9 cellular contexts compared by ENCODE assay signal in the genomic region with DNA sequence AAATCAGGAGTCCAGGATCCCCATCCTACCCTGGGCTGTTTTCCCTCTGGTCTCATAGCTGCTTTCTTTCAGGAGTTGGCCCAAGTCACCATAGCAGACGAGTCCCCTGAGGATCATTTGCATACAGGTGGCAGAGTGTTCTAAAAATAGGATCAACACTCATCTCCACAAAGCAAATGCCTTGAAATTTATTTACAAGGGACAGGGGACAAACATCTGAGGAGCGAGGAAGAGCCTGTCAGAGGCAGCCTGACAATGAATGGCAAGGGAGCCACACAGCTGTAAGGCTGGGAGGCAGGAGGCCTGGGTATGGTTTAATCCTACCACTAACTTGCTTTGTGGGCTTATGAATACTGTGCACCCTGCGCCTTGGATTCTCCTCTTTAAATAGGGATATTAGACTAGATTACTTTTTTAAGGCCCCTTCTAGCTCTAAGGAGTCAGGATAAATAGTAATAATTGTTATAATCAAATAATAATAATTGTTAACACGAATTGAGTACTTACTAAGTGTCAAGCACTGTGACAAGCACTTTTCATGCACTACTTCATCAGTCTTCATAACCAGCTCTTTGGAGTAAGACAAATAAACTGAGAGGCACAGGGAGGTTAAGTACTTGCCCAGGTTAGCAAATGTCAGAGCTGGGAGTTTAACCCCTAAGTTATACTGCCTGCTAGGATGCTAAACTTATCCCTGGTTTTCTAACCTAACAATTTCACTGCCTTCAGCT. TPM values are rescaled to one million over a fixed set of nuclear protein-coding genes. Genes with fewer than 3 reads are reported as not detected.
DNase-seq lines count a peak whose midpoint lies in the region; ATAC-seq and TF ChIP-seq lines count a peak whose summit lies in the region.
"Had no signal": no experiment of that assay in that cellular context is flagged by ENCODE, and none has a peak within 500 bp of the region (broad histone marks: within the 10 kb centered on the region; RNA-seq: fewer than 3 reads in every experiment).

No MANE protein-coding gene starts in this region.

- ATAC-seq in GM21423 (IDR thresholded peaks at IDR 0.05; ENCODE audit: unreplicated experiment) (peak; percentile 57), HG03095 (IDR thresholded peaks at IDR 0.05; ENCODE audit: unreplicated experiment) (no peak)

- intact Hi-C loops in prostate gland (cut with DNase I) = no loop called here

- no peak for TF ChIP-seq POLR2A in prostate gland (IDR thresholded peaks at IDR 0.05)

- H3K27ac ChIP-seq in prostate gland = peak overlapping the region; percentile 68 to 81
- H3K27ac ChIP-seq: testis had no signal

- peaks cover 8% of the 10 kb centered on the region for H3K4me1 ChIP-seq in prostate gland (replicated peaks)
- H3K4me1 ChIP-seq: testis had no signal

- no peaks in the 10 kb centered on the region for H3K36me3 ChIP-seq in prostate gland
- H3K36me3 ChIP-seq: MG63 had no signal

- no peaks in the 10 kb centered on the region for H3K9me3 ChIP-seq in prostate gland
- H3K9me3 ChIP-seq: MG63, testis had no signal

- no peak for TF ChIP-seq CTCF in prostate gland (IDR thresholded peaks at IDR 0.05)

- H3K27me3 ChIP-seq in prostate gland (replicated peaks; ENCODE audit: insufficient read depth) = no peaks in the 10 kb centered on the region
- H3K27me3 ChIP-seq: MG63, testis had no signal

- DNase-seq in NCI-H1092 (lab: John Stamatoyannopoulos, UW) = peak; percentile 77
- peak; percentile 93 for DNase-seq in NCI-H748 treated with DMSO at 0.1 percent for 48 hours (lab: John Stamatoyannopoulos, UW)
- peak; percentile 14 for DNase-seq in prostate gland (ENCODE audit: low spot score)
- DNase-seq in nucleus accumbens (lab: John Stamatoyannopoulos, UW) = no peak
- no peak for DNase-seq in activated CD4-positive, alpha-beta T cell treated with anti-CD3 and anti-CD28 coated beads, Interleukin-2, amount 50 U/mL, for 48 hours
- DNase-seq: testis had no signal

- H3K4me3 ChIP-seq in prostate gland = no peak overlapping the region
- H3K4me3 ChIP-seq: MG63, testis had no signal

- WGBS in prostate gland = 68% methylated on average over 4 of the region's 4 CpGs

RNA-seq across cellular contexts. Expression of a gene that starts 34.5 kb away (rescaled TPM):
- 10 to 100 TPM in 1 of 2 donors, 1 to 10 TPM in 1; 8.5 to 23.6 TPM for total RNA-seq in prostate gland

Comparison
In these comparisons a context has a peak if more than half of its experiments do, and no peak if none do; other contexts are left out.
1. DNase-seq: peak in NCI-H1092 (single experiment), NCI-H748 treated with DMSO at 0.1 percent for 48 hours (single experiment) and prostate gland (single experiment); none in nucleus accumbens (0 of 56) and activated CD4-positive, alpha-beta T cell treated with anti-CD3 and anti-CD28 coated beads, Interleukin-2, amount 50 U/mL, for 48 hours (0 of 2).